In the genomic region with DNA sequence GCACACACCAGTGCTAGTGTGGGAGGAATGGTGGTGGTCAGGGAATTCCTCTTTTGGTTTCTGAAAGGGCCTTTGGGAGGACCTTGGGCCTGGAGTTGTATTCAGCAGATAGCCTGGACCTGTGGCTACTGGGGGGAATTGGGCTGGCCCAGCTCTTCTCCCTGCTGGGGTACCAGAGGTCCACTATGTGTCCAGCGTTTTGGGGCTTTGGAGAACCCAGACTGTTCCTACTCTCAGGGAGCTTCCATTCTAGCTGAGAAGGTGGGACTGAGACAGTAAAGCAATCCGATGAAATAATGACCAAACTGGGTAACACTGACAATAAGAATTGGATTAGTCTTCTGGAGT, we compare ENCODE assay signal across 21 cellular contexts. TPM values are rescaled to one million over a fixed set of nuclear protein-coding genes. Genes with fewer than 3 reads are reported as not detected.
DNase-seq lines count a peak whose midpoint lies in the region; ATAC-seq, FAIRE-seq and TF ChIP-seq lines count a peak whose summit lies in the region.
"Had no signal": no experiment of that assay in that cellular context is flagged by ENCODE, and none has a peak within 500 bp of the region (broad histone marks: within the 10 kb centered on the region; RNA-seq: fewer than 3 reads in every experiment).

No MANE protein-coding gene starts in this region.

- H3K79me2 ChIP-seq in smooth muscle cell (ENCODE audit: low read depth), result no peaks in the 10 kb centered on the region

- H3K4me3 ChIP-seq in kidney (ENCODE audit: low read length in 2 of 2) (peak overlapping the region; percentile 13 to 69), smooth muscle cell (peak overlapping the region; percentile 46), BE2C (ENCODE audit: low read depth, low read length) (no peak overlapping the region)
- H3K4me3 ChIP-seq: SJSA1, upper lobe of left lung had no signal

- H3F3A ChIP-seq in smooth muscle cell (ENCODE audit: low read depth), result no peaks in the 10 kb centered on the region

- no peak overlapping the region for H2AFZ ChIP-seq in smooth muscle cell (ENCODE audit: low read depth)

- intact Hi-C loops in kidney (cut with DNase I), result no loop called here

- peaks cover 2 to 5% of the 10 kb centered on the region in 2 donors for H3K36me3 ChIP-seq in kidney (ENCODE audit: control insufficient read depth in 1 of 2, insufficient read depth in 2 of 2, low read length in 2 of 2)
- no peaks in the 10 kb centered on the region for H3K36me3 ChIP-seq in smooth muscle cell (ENCODE audit: low read depth)
- H3K36me3 ChIP-seq in BE2C, result no peaks in the 10 kb centered on the region
- H3K36me3 ChIP-seq: SJSA1, upper lobe of left lung, WERI-Rb-1 had no signal

- H3K9me3 ChIP-seq in kidney (ENCODE audit: control insufficient read depth in 1 of 2, low read length in 2 of 2), result no peaks in the 10 kb centered on the region
- H3K9me3 ChIP-seq in smooth muscle cell (replicated peaks; ENCODE audit: low read depth), result no peaks in the 10 kb centered on the region
- no peaks in the 10 kb centered on the region for H3K9me3 ChIP-seq in BE2C
- H3K9me3 ChIP-seq: SJSA1, upper lobe of left lung had no signal

- H3K9ac ChIP-seq in kidney (ENCODE audit: low read length in 2 of 2) (peak overlapping the region; percentile 62 to 91), smooth muscle cell (ENCODE audit: low read depth) (no peak overlapping the region)

- in situ Hi-C loops in GM13976 (cut with MboI; ENCODE audit: low sequenced_read_pairs, unreplicated experiment), result no loop called here

- H3K27me3 ChIP-seq in smooth muscle cell (ENCODE audit: low read depth), result peaks cover 33% of the 10 kb centered on the region
- peaks cover 6% of the 10 kb centered on the region for H3K27me3 ChIP-seq in BE2C

- TF ChIP-seq CTCF in kidney (IDR thresholded peaks at IDR 0.05; ENCODE audit: borderline replicate concordance, extremely low read depth, insufficient read depth) (no peak), smooth muscle cell (IDR thresholded peaks at IDR 0.05; ENCODE audit: borderline replicate concordance, insufficient read depth, poor library complexity, severe bottlenecking) (no peak), BE2C (IDR thresholded peaks at IDR 0.05; ENCODE audit: low read depth, low read length) (no peak), GM13976 (IDR thresholded peaks at IDR 0.05; ENCODE audit: borderline replicate concordance, control extremely low read depth, extremely low read depth, insufficient read depth, missing control alignments) (no peak)

- no peak for ATAC-seq in HG03571 (IDR thresholded peaks at IDR 0.05; ENCODE audit: unreplicated experiment)

- 91% methylated on average over 2 of the region's 2 CpGs for WGBS in smooth muscle cell (ENCODE audit: low lambda C conversion rate)

- peak overlapping the region; percentile 51 for H3K27ac ChIP-seq in angular gyrus (ENCODE audit: low read depth, low read length)
- peak overlapping the region; percentile 89 to 91 for H3K27ac ChIP-seq in kidney (ENCODE audit: low read depth in 2 of 2, low read length in 2 of 2)
- no peak overlapping the region for H3K27ac ChIP-seq in smooth muscle cell (ENCODE audit: low read depth)
- H3K27ac ChIP-seq: SJSA1, upper lobe of left lung, WERI-Rb-1 had no signal

- peaks cover 9 to 43% of the 10 kb centered on the region in 2 donors for H3K4me1 ChIP-seq in kidney (ENCODE audit: control insufficient read depth in 1 of 2, insufficient read depth in 1 of 2, low read depth in 1 of 2, low read length in 2 of 2)
- peaks cover 25% of the 10 kb centered on the region for H3K4me1 ChIP-seq in smooth muscle cell (ENCODE audit: low read depth)
- peaks cover 21% of the 10 kb centered on the region for H3K4me1 ChIP-seq in BE2C
- H3K4me1 ChIP-seq: SJSA1 had no signal

- DNase-seq in OCI-M1 (lab: John Stamatoyannopoulos, UW) (peak; percentile 19), kidney (no peak), smooth muscle cell (lab: John Stamatoyannopoulos, UW; ENCODE audit: unreplicated experiment) (no peak), BE2C (no peak), amygdala (lab: John Stamatoyannopoulos, UW) (no peak), GM13976 (ENCODE audit: low spot score) (no peak)
- DNase-seq: activated CD4-positive, alpha-beta memory T cell treated with anti-CD3 and anti-CD28 coated beads, Interleukin-2, amount 10 ng/mL, durations not matched to agents 7 days and 5 days; AML-193; cortex of kidney; foreskin melanocyte; midbrain; NCI-H1105 treated with DMSO at 0.1 percent for 48 hours; stimulated activated naive B cell treated with anti-CD40 and anti-IgM and Interleukin-4, amounts not matched to agents 10 μg/mL and 1 μg/mL and 100 μg/mL, for 72 hours; WERI-Rb-1 had no signal

- peak overlapping the region; percentile 83 for H3K4me2 ChIP-seq in smooth muscle cell

- H4K20me1 ChIP-seq in smooth muscle cell (ENCODE audit: low read depth), result no peaks in the 10 kb centered on the region

- no peak for FAIRE-seq in kidney (lab: Jason Lieb, UNC)
- FAIRE-seq: endothelial cell of umbilical vein had no signal

RNA-seq across cellular contexts. Expression of a gene that starts 2.4 kb away (rescaled TPM):
- total RNA-seq in kidney (5.0 TPM), smooth muscle cell (3.9 and 6.3 TPM in 2 replicates)
- polyA plus RNA-seq in kidney (ENCODE audit: insufficient read depth, low read depth, low replicate concordance) (28.7 TPM), smooth muscle cell (5.1 and 7.6 TPM in 2 replicates)
- polyA plus RNA-seq in BE2C (2012; ENCODE audit: insufficient read depth, insufficient read length, low read depth), result 0.52 TPM
- total RNA-seq: activated CD4-positive, alpha-beta memory T cell treated with anti-CD3 and anti-CD28 coated beads, Interleukin-2, amount 10 ng/mL, durations not matched to agents 7 days and 5 days; endothelial cell of umbilical vein; H4 had no signal
- polyA plus RNA-seq: endothelial cell of umbilical vein had no signal

RNA-seq across cellular contexts. Expression of a gene that starts 12.0 kb away (rescaled TPM):
- 60.4 TPM for total RNA-seq in kidney
- polyA plus RNA-seq in kidney (ENCODE audit: insufficient read depth, low read depth, low replicate concordance), result 52.7 TPM
- 62.7 and 107 TPM in 2 replicates for total RNA-seq in smooth muscle cell
- polyA plus RNA-seq in smooth muscle cell, result 61.0 and 64.2 TPM in 2 replicates
- polyA plus RNA-seq in BE2C (2012; ENCODE audit: insufficient read depth, insufficient read length, low read depth), result 107 TPM

RNA-seq across cellular contexts. Expression of a gene that starts 25.6 kb away (rescaled TPM):
- total RNA-seq in kidney (0.06 TPM), smooth muscle cell (1.6 and 2.0 TPM in 2 replicates)
- polyA plus RNA-seq in kidney (ENCODE audit: insufficient read depth, low read depth, low replicate concordance) (not detected), smooth muscle cell (1.5 and 1.7 TPM in 2 replicates)
- polyA plus RNA-seq in BE2C (2012; ENCODE audit: insufficient read depth, insufficient read length, low read depth), result 0.14 TPM
- total RNA-seq: activated CD4-positive, alpha-beta memory T cell treated with anti-CD3 and anti-CD28 coated beads, Interleukin-2, amount 10 ng/mL, durations not matched to agents 7 days and 5 days; endothelial cell of umbilical vein had no signal
- polyA plus RNA-seq: endothelial cell of umbilical vein had no signal

RNA-seq across cellular contexts. Expression of a gene that starts 26.7 kb away (rescaled TPM):
- total RNA-seq in kidney (0.72 TPM), smooth muscle cell (0.18 and 0.90 TPM in 2 replicates)
- polyA plus RNA-seq in kidney (ENCODE audit: insufficient read depth, low read depth, low replicate concordance) (2.9 TPM), smooth muscle cell (0.97 and 1.4 TPM in 2 replicates)
- not detected for polyA plus RNA-seq in BE2C (2012; ENCODE audit: insufficient read depth, insufficient read length, low read depth)
- total RNA-seq: H4, HT-29, SJSA1 had no signal

RNA-seq across cellular contexts. Expression of a gene that starts 56.3 kb away (rescaled TPM):
- total RNA-seq in kidney, result 38.9 TPM
- 39.9 TPM for polyA plus RNA-seq in kidney (ENCODE audit: insufficient read depth, low read depth, low replicate concordance)
- 11.4 and 20.1 TPM in 2 replicates for total RNA-seq in smooth muscle cell
- polyA plus RNA-seq in smooth muscle cell, result 21.1 and 25.3 TPM in 2 replicates
- 198 TPM for polyA plus RNA-seq in BE2C (2012; ENCODE audit: insufficient read depth, insufficient read length, low read depth)
